ENCODE assay signal across 2 cellular contexts in the genomic region with DNA sequence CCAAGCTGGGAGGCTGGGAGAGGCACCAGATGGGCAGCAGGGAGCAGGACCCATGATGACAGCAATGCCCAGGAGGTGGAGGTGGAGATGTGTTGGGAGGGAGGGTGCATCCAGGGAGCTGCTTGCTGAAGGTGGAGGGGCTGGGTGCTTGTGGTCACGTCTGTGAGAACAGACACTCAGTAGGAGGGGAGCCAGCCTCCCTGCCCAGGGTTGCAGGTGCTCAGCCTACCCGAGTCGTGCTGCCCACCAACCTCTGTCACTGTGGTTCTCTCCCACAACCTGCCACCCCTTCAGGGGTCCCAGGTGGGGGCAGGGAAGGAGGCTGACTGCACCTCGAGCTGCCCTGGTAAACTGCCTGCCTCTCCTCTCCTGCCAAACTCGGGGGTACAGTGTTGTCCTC.
TF ChIP-seq lines count a peak whose summit lies in the region.

No MANE protein-coding gene starts in this region.

TF ChIP-seq in IMR-90, 13 proteins besides CTCF, POLR2A, EP300 and RAD21:
- TF ChIP-seq SMC3 (IDR thresholded peaks at IDR 0.05; ENCODE audit: low read depth, low read length) (no peak), NFE2L2 (IDR thresholded peaks at IDR 0.05; ENCODE audit: low read depth, low read length) (no peak), FOS (IDR thresholded peaks at IDR 0.05; ENCODE audit: low read depth, low read length) (no peak), CHD1 (IDR thresholded peaks at IDR 0.05; ENCODE audit: low read depth, low read length) (no peak), MXI1 (IDR thresholded peaks at IDR 0.05; ENCODE audit: borderline replicate concordance, low read depth, low read length) (no peak), RCOR1 (IDR thresholded peaks at IDR 0.05; ENCODE audit: insufficient replicate concordance, low read length) (no peak), RFX5 (IDR thresholded peaks at IDR 0.05; ENCODE audit: low read depth, low read length) (no peak), CEBPB (IDR thresholded peaks at IDR 0.05; ENCODE audit: low read depth, low read length) (no peak), MAZ (IDR thresholded peaks at IDR 0.05; ENCODE audit: borderline replicate concordance, low read depth, low read length) (no peak), MAFK (IDR thresholded peaks at IDR 0.05; ENCODE audit: low read depth, low read length) (no peak)
TF ChIP-seq in IMR-90: peak in this region for 0.

TF ChIP-seq in K562, 482 proteins besides CTCF, POLR2A, EP300 and RAD21:
- peak; percentile 42; the same call in 1 of the 2 replicates for TF ChIP-seq RBFOX2 (IDR thresholded peaks at IDR 0.05; ENCODE audit: low read depth, low read length)
- TF ChIP-seq ZNF311 (CRISPR knock-in tag; IDR thresholded peaks at IDR 0.05), result no peak
- no peak for TF ChIP-seq ZNF764 (CRISPR knock-in tag; IDR thresholded peaks at IDR 0.05; ENCODE audit: low read depth)
- no peak for TF ChIP-seq ZC3H8 (IDR thresholded peaks at IDR 0.05)
- TF ChIP-seq NCOR1 (IDR thresholded peaks at IDR 0.05), result no peak
- TF ChIP-seq E2F1 (CRISPR knock-in tag; IDR thresholded peaks at IDR 0.05), result no peak
- no peak for TF ChIP-seq ETS2 (tag; IDR thresholded peaks at IDR 0.05; ENCODE audit: borderline replicate concordance, poor library complexity, severe bottlenecking)
